Comparison of ENCODE assay signal across 24 cellular contexts in genomic region chr22:28031383-28031922, GRCh38.
"Had no signal": no experiment of that assay in that cellular context is flagged by ENCODE, and none has a peak within 500 bp of the region (broad histone marks: within the 10 kb centered on the region; RNA-seq: fewer than 3 reads in every experiment).

No MANE protein-coding gene starts in this region.

- H3K4me3 Mint-ChIP-seq: activated CD8-positive, alpha-beta T cell treated with anti-CD3 and anti-CD28 coated beads, Interleukin-2, amount 10 ng/mL, durations not matched to agents 7 days and 5 days; activated naive CD4-positive, alpha-beta T cell treated with anti-CD3 and anti-CD28 coated beads for 36 hours; activated naive CD8-positive, alpha-beta T cell treated with anti-CD3 and anti-CD28 coated beads for 36 hours; brain; naive thymus-derived CD4-positive, alpha-beta T cell; stimulated activated memory B cell treated with anti-CD40 and anti-IgM and Interleukin-4, amounts not matched to agents 10 μg/mL and 1 μg/mL and 100 μg/mL, for 72 hours; stimulated activated naive CD8-positive, alpha-beta T cell treated with anti-CD3 and anti-CD28 coated beads, Interleukin-15, amount 100 ng/mL, for 72 hours; T-helper 1 cell treated with Interleukin-12 subunit alpha and Interleukin-12 subunit beta and Interleukin-4 antibody, amounts not matched to agents 30 μg/mL and 1 μg/mL, for 36 hours; type B pancreatic cell had no signal

- H3K27ac Mint-ChIP-seq: activated CD8-positive, alpha-beta T cell treated with anti-CD3 and anti-CD28 coated beads, Interleukin-2, amount 10 ng/mL, durations not matched to agents 7 days and 5 days; activated naive CD4-positive, alpha-beta T cell treated with anti-CD3 and anti-CD28 coated beads for 36 hours; activated naive CD8-positive, alpha-beta T cell treated with anti-CD3 and anti-CD28 coated beads for 36 hours; naive thymus-derived CD4-positive, alpha-beta T cell; stimulated activated memory B cell treated with anti-CD40 and anti-IgM and Interleukin-4, amounts not matched to agents 10 μg/mL and 1 μg/mL and 100 μg/mL, for 72 hours; stimulated activated naive CD8-positive, alpha-beta T cell treated with anti-CD3 and anti-CD28 coated beads, Interleukin-15, amount 100 ng/mL, for 72 hours; T-helper 1 cell treated with Interleukin-12 subunit alpha and Interleukin-12 subunit beta and Interleukin-4 antibody, amounts not matched to agents 30 μg/mL and 1 μg/mL, for 36 hours; type B pancreatic cell had no signal

- H3K4me1 Mint-ChIP-seq: stimulated activated memory B cell treated with anti-CD40 and anti-IgM and Interleukin-4, amounts not matched to agents 10 μg/mL and 1 μg/mL and 100 μg/mL, for 72 hours had no signal

- H3K36me3 Mint-ChIP-seq: activated naive CD8-positive, alpha-beta T cell treated with anti-CD3 and anti-CD28 coated beads for 36 hours; stimulated activated memory B cell treated with anti-CD40 and anti-IgM and Interleukin-4, amounts not matched to agents 10 μg/mL and 1 μg/mL and 100 μg/mL, for 72 hours; type B pancreatic cell had no signal

- ATAC-seq: activated CD8-positive, alpha-beta T cell treated with anti-CD3 and anti-CD28 coated beads, Interleukin-2, amount 10 ng/mL, durations not matched to agents 7 days and 5 days; gastroesophageal sphincter; left cardiac atrium; naive thymus-derived CD4-positive, alpha-beta T cell; right lobe of liver; stimulated activated memory B cell treated with anti-CD40 and anti-IgM and Interleukin-4, amounts not matched to agents 10 μg/mL and 1 μg/mL and 100 μg/mL, for 72 hours; stimulated activated naive CD8-positive, alpha-beta T cell treated with anti-CD3 and anti-CD28 coated beads, Interleukin-15, amount 100 ng/mL, for 72 hours had no signal

- H3K27me3 Mint-ChIP-seq: brain, type B pancreatic cell had no signal

- DNase-seq: activated CD4-positive, alpha-beta T cell treated with anti-CD3 and anti-CD28 coated beads, Interleukin-2, amount 50 U/mL, for 1 hour; activated CD8-positive, alpha-beta T cell treated with anti-CD3 and anti-CD28 coated beads, Interleukin-2, amount 10 ng/mL, durations not matched to agents 7 days and 5 days; activated effector memory CD4-positive, alpha-beta T cell treated with anti-CD3 and anti-CD28 coated beads, Interleukin-2, amount 50 U/mL, for 16 hours; activated naive CD4-positive, alpha-beta T cell treated with anti-CD3 and anti-CD28 coated beads for 36 hours; activated naive CD8-positive, alpha-beta T cell treated with anti-CD3 and anti-CD28 coated beads for 36 hours; cerebellar nuclear complex; cortex of kidney; hippocampal formation; left cardiac atrium; midbrain; naive thymus-derived CD4-positive, alpha-beta T cell; posterior cingulate gyrus; right lobe of liver; SK-N-SH; stimulated activated CD4-positive, alpha-beta T cell treated with anti-CD3 and anti-CD28 coated beads, Interleukin-4, amount 100 ng/mL, for 24 hours; stimulated activated naive CD8-positive, alpha-beta T cell treated with anti-CD3 and anti-CD28 coated beads, Interleukin-15, amount 100 ng/mL, for 72 hours; substantia nigra; SW 1271; T-helper 9 cell had no signal

- H3K9me3 Mint-ChIP-seq: activated naive CD4-positive, alpha-beta T cell treated with anti-CD3 and anti-CD28 coated beads for 36 hours; activated naive CD8-positive, alpha-beta T cell treated with anti-CD3 and anti-CD28 coated beads for 36 hours; naive thymus-derived CD4-positive, alpha-beta T cell; stimulated activated memory B cell treated with anti-CD40 and anti-IgM and Interleukin-4, amounts not matched to agents 10 μg/mL and 1 μg/mL and 100 μg/mL, for 72 hours; stimulated activated naive CD8-positive, alpha-beta T cell treated with anti-CD3 and anti-CD28 coated beads, Interleukin-15, amount 100 ng/mL, for 72 hours; T-helper 1 cell treated with Interleukin-12 subunit alpha and Interleukin-12 subunit beta and Interleukin-4 antibody, amounts not matched to agents 30 μg/mL and 1 μg/mL, for 36 hours; type B pancreatic cell had no signal
